33 cellular contexts compared by ENCODE assay signal in genomic region chr3:197017003-197017402, GRCh38.
"Had no signal": no experiment of that assay in that cellular context is flagged by ENCODE, and none has a peak within 500 bp of the region (broad histone marks: within the 10 kb centered on the region; RNA-seq: fewer than 3 reads in every experiment).

No MANE protein-coding gene starts in this region.

- H3K27ac ChIP-seq: adrenal gland, cardiac muscle cell, coronary artery, dorsolateral prefrontal cortex, heart right ventricle, left lung, pancreas, prostate gland, skin epidermis, upper lobe of left lung, VCaP had no signal

- H3K27me3 ChIP-seq: cardiac muscle cell, dorsolateral prefrontal cortex, pancreas, upper lobe of left lung had no signal

- H3K9me3 ChIP-seq: adrenal gland, heart right ventricle, left lung, mucosa of descending colon, pancreas, prostate gland, upper lobe of left lung had no signal

- H3K27me3 Mint-ChIP-seq: activated naive CD8-positive, alpha-beta T cell treated with anti-CD3 and anti-CD28 coated beads for 36 hours; stimulated activated naive CD8-positive, alpha-beta T cell treated with anti-CD3 and anti-CD28 coated beads, Interleukin-15, Interleukin-2, amounts not matched to agents 100 ng/mL and 50 ng/mL, for 24 hours had no signal

- H3K9me3 Mint-ChIP-seq: activated naive CD4-positive, alpha-beta T cell treated with anti-CD3 and anti-CD28 coated beads for 36 hours; activated naive CD8-positive, alpha-beta T cell treated with anti-CD3 and anti-CD28 coated beads for 36 hours; activated T-helper 1 cell treated with anti-CD3 and anti-CD28 coated beads, Interleukin-12 subunit alpha, Interleukin-12 subunit beta, Interleukin-2, Interleukin-4 antibody, amounts not matched to agents 30 ng/mL and 10 ng/mL and 1 ng/mL, durations not matched to agents 14 hours and 24 hours and 36 hours; nephron progenitor cell; stimulated activated naive CD8-positive, alpha-beta T cell treated with anti-CD3 and anti-CD28 coated beads, Interleukin-15, Interleukin-2, amounts not matched to agents 100 ng/mL and 50 ng/mL, for 24 hours; T-helper 1 cell treated with Interleukin-12 subunit alpha and Interleukin-12 subunit beta and Interleukin-4 antibody, amounts not matched to agents 30 μg/mL and 1 μg/mL, for 36 hours had no signal

- H3K27ac Mint-ChIP-seq: activated naive CD4-positive, alpha-beta T cell treated with anti-CD3 and anti-CD28 coated beads for 36 hours; activated naive CD8-positive, alpha-beta T cell treated with anti-CD3 and anti-CD28 coated beads for 36 hours; activated T-helper 1 cell treated with anti-CD3 and anti-CD28 coated beads, Interleukin-12 subunit alpha, Interleukin-12 subunit beta, Interleukin-2, Interleukin-4 antibody, amounts not matched to agents 30 ng/mL and 10 ng/mL and 1 ng/mL, durations not matched to agents 14 hours and 24 hours and 36 hours; brain; nephron progenitor cell; stimulated activated naive CD8-positive, alpha-beta T cell treated with anti-CD3 and anti-CD28 coated beads, Interleukin-15, Interleukin-2, amounts not matched to agents 100 ng/mL and 50 ng/mL, for 24 hours; T-helper 1 cell treated with Interleukin-12 subunit alpha and Interleukin-12 subunit beta and Interleukin-4 antibody, amounts not matched to agents 30 μg/mL and 1 μg/mL, for 36 hours had no signal

- H3K4me3 Mint-ChIP-seq: activated naive CD4-positive, alpha-beta T cell treated with anti-CD3 and anti-CD28 coated beads for 36 hours; activated naive CD8-positive, alpha-beta T cell treated with anti-CD3 and anti-CD28 coated beads for 36 hours; activated T-helper 1 cell treated with anti-CD3 and anti-CD28 coated beads, Interleukin-12 subunit alpha, Interleukin-12 subunit beta, Interleukin-2, Interleukin-4 antibody, amounts not matched to agents 30 ng/mL and 10 ng/mL and 1 ng/mL, durations not matched to agents 14 hours and 24 hours and 36 hours; brain; nephron progenitor cell; stimulated activated naive CD8-positive, alpha-beta T cell treated with anti-CD3 and anti-CD28 coated beads, Interleukin-15, Interleukin-2, amounts not matched to agents 100 ng/mL and 50 ng/mL, for 24 hours; T-helper 1 cell treated with Interleukin-12 subunit alpha and Interleukin-12 subunit beta and Interleukin-4 antibody, amounts not matched to agents 30 μg/mL and 1 μg/mL, for 36 hours had no signal

- H3K4me3 ChIP-seq: adrenal gland, cardiac muscle cell, coronary artery, dorsolateral prefrontal cortex, heart right ventricle, left lung, mucosa of descending colon, pancreas, prostate gland, skin epidermis, upper lobe of left lung had no signal

- H3K4me1 ChIP-seq: adrenal gland, heart right ventricle, left lung, pancreas, prostate gland, upper lobe of left lung had no signal

- ATAC-seq: activated CD4-positive, CD25-positive, alpha-beta regulatory T cell treated with anti-CD3 and anti-CD28 coated beads, Interleukin-2, amount 50 U/mL, for 24 hours; left lung; mucosa of descending colon; pancreas; sciatic nerve had no signal

- H3K36me3 Mint-ChIP-seq: activated naive CD8-positive, alpha-beta T cell treated with anti-CD3 and anti-CD28 coated beads for 36 hours; brain had no signal

- H3K36me3 ChIP-seq: adrenal gland, cardiac muscle cell, heart right ventricle, left lung, pancreas, prostate gland, upper lobe of left lung had no signal

- DNase-seq: activated CD4-positive, alpha-beta T cell treated with anti-CD3 and anti-CD28 coated beads for 48 hours; activated CD4-positive, alpha-beta T cell treated with anti-CD3 and anti-CD28 coated beads, Interleukin-2, amount 50 U/mL, for 48 hours; activated CD8-positive, alpha-beta memory T cell treated with anti-CD3 and anti-CD28 coated beads for 24 hours; activated effector memory CD4-positive, alpha-beta T cell treated with anti-CD3 and anti-CD28 coated beads, Interleukin-2, amount 50 U/mL, for 16 hours; activated naive CD4-positive, alpha-beta T cell treated with anti-CD3 and anti-CD28 coated beads for 36 hours; activated naive CD8-positive, alpha-beta T cell treated with anti-CD3 and anti-CD28 coated beads for 36 hours; activated T-cell treated with anti-CD3 and anti-CD28 coated beads, Interleukin-2, amount 50 U/mL, for 1 hour; adrenal gland; cerebellar nuclear complex; effector memory CD4-positive, alpha-beta T cell; erythroblast; heart right ventricle; left lung; nephron progenitor cell; retina; stimulated activated CD4-positive, alpha-beta T cell treated with anti-CD3 and anti-CD28 coated beads, Interleukin-12 subunit alpha, Interleukin-12 subunit beta, amount 100 ng/mL, for 4 hours; stimulated activated CD4-positive, alpha-beta T cell treated with anti-CD3 and anti-CD28 coated beads, Interleukin-4, amount 100 ng/mL, for 1 hour; T-helper 9 cell had no signal

- H3K4me1 Mint-ChIP-seq: activated naive CD8-positive, alpha-beta T cell treated with anti-CD3 and anti-CD28 coated beads for 36 hours had no signal
